ENCODE assay signal across 8 cellular contexts in genomic region chr3:49673715-49674490, GRCh38. TPM values are rescaled to one million over a fixed set of nuclear protein-coding genes. Genes with fewer than 3 reads are reported as not detected.
DNase-seq lines count a peak whose midpoint lies in the region; TF ChIP-seq lines count a peak whose summit lies in the region.

TSS of gene APEH (plus strand) at chr3:49674351. CDS start at chr3:49674402, 51 bp downstream.

- H3K4me3 ChIP-seq in BLaER1, result peak within 1 kb of the TSS; percentile 94
- H3K4me3 ChIP-seq in epithelial cell of esophagus (ENCODE audit: low read length), result peak within 1 kb of the TSS; percentile 79
- H3K4me3 ChIP-seq in muscle layer of colon (ENCODE audit: low read depth in 1 of 2, low read length in 2 of 2), result peak within 1 kb of the TSS; percentile 77 to 78

- H3K27ac ChIP-seq in BLaER1 (peak within 1 kb of the TSS; percentile 95), muscle layer of colon (ENCODE audit: low read depth, low read length) (peak within 1 kb of the TSS; percentile 57)

- DNase-seq in GM20000 (ENCODE audit: low spot score), result peak; percentile 99
- peak; percentile 98 for DNase-seq in HT1080 (ENCODE audit: low read depth)
- peak; percentile 99 for DNase-seq in activated CD8-positive, alpha-beta memory T cell treated with anti-CD3 and anti-CD28 coated beads for 24 hours
- peak; percentile 99 for DNase-seq in epithelial cell of esophagus (ENCODE audit: low read depth)
- peak; percentile 95 to 98 for DNase-seq in stimulated activated CD8-positive, alpha-beta memory T cell treated with anti-CD3 and anti-CD28 coated beads, Interleukin-7, amount 100 ng/mL, for 4 hours (ENCODE audit: low read depth in 2 of 2)
- no peak for DNase-seq in NCI-H1436 (lab: John Stamatoyannopoulos, UW)

- no peaks in the 10 kb centered on the region for H3K9me3 ChIP-seq in BLaER1
- no peaks in the 10 kb centered on the region for H3K9me3 ChIP-seq in muscle layer of colon (ENCODE audit: low read length)

- TF ChIP-seq CTCF in GM20000 (IDR thresholded peaks at IDR 0.05; ENCODE audit: extremely low read depth, missing control alignments), result no peak
- no peak for TF ChIP-seq CTCF in epithelial cell of esophagus (IDR thresholded peaks at IDR 0.05; ENCODE audit: insufficient read depth, low read depth, low read length, missing control alignments)

- H3K9ac ChIP-seq in BLaER1 (peak within 1 kb of the TSS; percentile 89), muscle layer of colon (ENCODE audit: low read length) (peak within 1 kb of the TSS; percentile 39)

- peaks cover 48% of the 10 kb centered on the region; the same call in 1 of the 2 replicates for H4K20me1 ChIP-seq in BLaER1

- peaks cover 36% of the 10 kb centered on the region for H3K36me3 ChIP-seq in BLaER1
- H3K36me3 ChIP-seq in muscle layer of colon (ENCODE audit: insufficient read depth, low read length), result peaks cover 28% of the 10 kb centered on the region

- peak within 1 kb of the TSS; percentile 99 for H3K4me2 ChIP-seq in BLaER1

- H3K27me3 ChIP-seq in BLaER1 (no peaks in the 10 kb centered on the region), muscle layer of colon (ENCODE audit: control insufficient read depth in 1 of 2, insufficient read depth in 2 of 2, low read length in 2 of 2) (no peaks in the 10 kb centered on the region)

- peaks cover 56% of the 10 kb centered on the region for H3K4me1 ChIP-seq in BLaER1
- H3K4me1 ChIP-seq in muscle layer of colon (ENCODE audit: insufficient read depth, low read length), result peaks cover 12% of the 10 kb centered on the region

RNA-seq across cellular contexts. Expression of gene APEH, which starts in this region (rescaled TPM):
- total RNA-seq in HT1080 (2014; rRNA removed; shearing (Covaris generic)), result 154 and 163 TPM in 2 replicates
- polyA plus RNA-seq in HT1080 (2015; cell fraction: cytosol; rRNA removed), result 96.5 and 105 TPM in 2 replicates
- polyA plus RNA-seq in HT1080 (2015; cell fraction: nucleus; rRNA removed), result 168 and 202 TPM in 2 replicates
